ENCODE assay signal across 26 cellular contexts in the genomic region with DNA sequence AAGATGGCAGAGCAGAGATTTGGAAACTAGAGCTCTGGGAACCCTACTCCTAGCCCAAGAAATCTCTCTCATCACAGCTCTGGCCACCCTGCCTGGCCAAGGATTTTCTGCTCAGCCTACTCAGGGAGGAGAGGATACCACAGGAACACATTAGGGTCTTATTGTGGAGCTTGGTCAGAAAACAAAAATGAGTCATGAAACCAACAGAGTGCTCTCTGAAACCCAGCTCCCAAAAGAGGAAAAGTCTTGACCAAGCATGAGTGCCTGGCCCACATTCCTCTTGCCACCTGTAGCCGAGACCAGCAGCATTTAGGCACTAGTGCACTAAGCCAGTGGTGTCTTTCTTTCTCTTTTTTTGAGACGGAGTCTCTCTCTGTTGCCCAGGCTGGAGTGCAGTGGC. TPM values are rescaled to one million over a fixed set of nuclear protein-coding genes. Genes with fewer than 3 reads are reported as not detected.
"Had no signal": no experiment of that assay in that cellular context is flagged by ENCODE, and none has a peak within 500 bp of the region (broad histone marks: within the 10 kb centered on the region; RNA-seq: fewer than 3 reads in every experiment).

No MANE protein-coding gene starts in this region.

- H3K4me3 ChIP-seq: K562, SJSA1, SK-N-MC had no signal

- H3K4me1 Mint-ChIP-seq: IgD-negative memory B cell had no signal

- H3K36me3 ChIP-seq: SJSA1 had no signal

- FAIRE-seq: K562, RCC 7860 had no signal

- H3K9ac ChIP-seq: KMS-11 had no signal

- ATAC-seq: K562, Right ventricle myocardium inferior had no signal

- H3K4me1 ChIP-seq: SJSA1 had no signal

- H3K4me2 ChIP-seq: KMS-11 had no signal

- H3K9me3 ChIP-seq: SJSA1 had no signal

- H3K4me3 Mint-ChIP-seq: IgD-negative memory B cell had no signal

- H3K27ac Mint-ChIP-seq: IgD-negative memory B cell had no signal

- H3K27ac ChIP-seq: KMS-11, SJSA1, SK-N-MC had no signal

- H3K36me3 Mint-ChIP-seq: IgD-negative memory B cell had no signal

- DNase-seq: Kasumi-1, MV-4-11, NCI-H1048, NCI-H1105, NCI-H1417, NCI-H1436 treated with DMSO at 0.1 percent for 48 hours, NCI-H1694 treated with DMSO at 0.1 percent for 48 hours, NCI-H1930, NCI-H2081, NCI-H2107, NCI-H2227 treated with DMSO at 0.1 percent for 48 hours, NCI-H524, NCI-H526 treated with DMSO at 0.1 percent for 48 hours, NCI-H748 treated with DMSO at 0.1 percent for 48 hours, RPMI8226, SHP77 treated with DMSO at 0.1 percent for 48 hours had no signal

RNA-seq across cellular contexts. Expression of gene SLC13A5, which starts 18.1 kb away (rescaled TPM):
- total RNA-seq: HT1080, M059J, NCI-H460, Right ventricle myocardium inferior, SJSA1 had no signal
- polyA plus RNA-seq: K562 had no signal
